ENCODE assay signal across 19 cellular contexts in genomic region chr4:80732010-80732409, GRCh38.
DNase-seq lines count a peak whose midpoint lies in the region; TF ChIP-seq lines count a peak whose summit lies in the region.
"Had no signal": no experiment of that assay in that cellular context is flagged by ENCODE, and none has a peak within 500 bp of the region (broad histone marks: within the 10 kb centered on the region; RNA-seq: fewer than 3 reads in every experiment).

No MANE protein-coding gene starts in this region.

- H3K4me1 Mint-ChIP-seq in MCF 10A (ENCODE audit: insufficient read depth, unreplicated experiment) = peaks cover 20% of the 10 kb centered on the region
- H3K4me1 Mint-ChIP-seq: activated naive CD4-positive, alpha-beta T cell treated with anti-CD3 and anti-CD28 coated beads, Interleukin-2, amount 50 U/mL, for 24 hours; nephron had no signal

- H3K36me3 Mint-ChIP-seq in MCF 10A (ENCODE audit: insufficient read depth, unreplicated experiment) = no peaks in the 10 kb centered on the region

- intact Hi-C loops in MCF 10A (cut with micrococcal nuclease) = loop anchor here (10.0 kb wide), 1 partner anchor 57 kb away; no protein-coding TSS in a partner anchor
- intact Hi-C loops in breast epithelium (cut with DNase I; ENCODE audit: low total_unique reads) = no loop called here

- H3K27me3 ChIP-seq in breast epithelium (no peaks in the 10 kb centered on the region), BE2C (no peaks in the 10 kb centered on the region)
- H3K27me3 ChIP-seq: SJSA1 had no signal

- no TSS peak for BruUV-seq in MCF 10A (replicated peaks; lab: Mats Ljungman, UMichigan)

- TF ChIP-seq CTCF in MCF 10A (IDR thresholded peaks at IDR 0.05; ENCODE audit: unreplicated experiment) = no peak
- no peak for TF ChIP-seq CTCF in breast epithelium (IDR thresholded peaks at IDR 0.05)
- TF ChIP-seq CTCF in BE2C (IDR thresholded peaks at IDR 0.05; ENCODE audit: low read depth, low read length) = no peak

- POLR2A ChIA-PET in MCF 10A (lab: Yijun Ruan, JAX) = interaction anchor here (0.6 kb wide), 1 partner anchor 19 kb away, joined by 3 read pairs; no protein-coding TSS in a partner anchor

- H3K27ac ChIP-seq in breast epithelium = no peak overlapping the region
- H3K27ac ChIP-seq: SJSA1 had no signal

- CTCF ChIA-PET in MCF 10A (lab: Yijun Ruan, JAX) = no interaction called here

- no peaks in the 10 kb centered on the region for H3K9me3 ChIP-seq in breast epithelium
- H3K9me3 ChIP-seq in BE2C = no peaks in the 10 kb centered on the region
- H3K9me3 ChIP-seq: SJSA1 had no signal

- H3K4me1 ChIP-seq in breast epithelium (no peaks in the 10 kb centered on the region), BE2C (no peaks in the 10 kb centered on the region)
- H3K4me1 ChIP-seq: SJSA1 had no signal

- no peak for TF ChIP-seq POLR2A in breast epithelium (IDR thresholded peaks at IDR 0.05)

- H3K36me3 ChIP-seq in breast epithelium (no peaks in the 10 kb centered on the region), BE2C (no peaks in the 10 kb centered on the region)
- H3K36me3 ChIP-seq: SJSA1 had no signal

- no peaks in the 10 kb centered on the region for H3K9me3 Mint-ChIP-seq in MCF 10A (ENCODE audit: unreplicated experiment)

- no peaks in the 10 kb centered on the region for H3K27me3 Mint-ChIP-seq in MCF 10A (ENCODE audit: insufficient read depth, unreplicated experiment)
- H3K27me3 Mint-ChIP-seq: activated naive CD4-positive, alpha-beta T cell treated with anti-CD3 and anti-CD28 coated beads, Interleukin-2, amount 50 U/mL, for 24 hours; progenitor cell of endocrine pancreas had no signal

- no peak overlapping the region for H3K4me3 Mint-ChIP-seq in MCF 10A (ENCODE audit: unreplicated experiment)
- H3K4me3 Mint-ChIP-seq: activated naive CD4-positive, alpha-beta T cell treated with anti-CD3 and anti-CD28 coated beads, Interleukin-2, amount 50 U/mL, for 24 hours; activated T-cell treated with anti-CD3 and anti-CD28 coated beads, Interleukin-2, amount 50 U/mL, for 72 hours; nephron had no signal

- H3K4me3 ChIP-seq in breast epithelium (no peak overlapping the region), BE2C (ENCODE audit: low read depth, low read length) (no peak overlapping the region)
- H3K4me3 ChIP-seq: SJSA1 had no signal

- H3K27ac Mint-ChIP-seq in MCF 10A (ENCODE audit: low read depth, unreplicated experiment) = peak overlapping the region; percentile 58
- H3K27ac Mint-ChIP-seq: activated naive CD4-positive, alpha-beta T cell treated with anti-CD3 and anti-CD28 coated beads, Interleukin-2, amount 50 U/mL, for 24 hours; activated T-cell treated with anti-CD3 and anti-CD28 coated beads, Interleukin-2, amount 50 U/mL, for 72 hours; nephron; progenitor cell of endocrine pancreas had no signal

- peak; percentile 42 for DNase-seq in MCF 10A (ENCODE audit: unreplicated experiment)
- no peak for DNase-seq in breast epithelium (ENCODE audit: low spot score in 2 of 2)
- peak; percentile 68 for DNase-seq in amniotic epithelial cell (ENCODE audit: low read depth)
- peak; percentile 16 for DNase-seq in glomerular visceral epithelial cell (ENCODE audit: extremely low spot score)
- DNase-seq in stimulated activated CD4-positive, alpha-beta T cell treated with anti-CD3 and anti-CD28 coated beads, Interleukin-2, amount 100 ng/mL, for 24 hours = no peak
- no peak for DNase-seq in BE2C
- no peak for DNase-seq in stimulated activated CD8-positive, alpha-beta memory T cell treated with anti-CD3 and anti-CD28 coated beads, Interleukin-4, amount 100 ng/mL, for 48 hours
- no peak for DNase-seq in stimulated activated CD4-positive, alpha-beta T cell treated with anti-CD3 and anti-CD28 coated beads, Interleukin-2, amount 100 ng/mL, for 48 hours
- DNase-seq: activated CD4-positive, CD25-positive, alpha-beta regulatory T cell; activated T-cell treated with anti-CD3 and anti-CD28 coated beads, Interleukin-2, amount 50 U/mL, for 72 hours; DND-41; mesendoderm; NCI-H2029; NCI-H446 treated with DMSO at 0.1 percent for 48 hours; small intestine had no signal

Comparison
In these comparisons a context has a peak if more than half of its experiments do, and no peak if none do; other contexts are left out.
1. DNase-seq: peak in MCF 10A (single experiment), amniotic epithelial cell (single experiment) and glomerular visceral epithelial cell (single experiment); none in breast epithelium (0 of 2), stimulated activated CD4-positive, alpha-beta T cell treated with anti-CD3 and anti-CD28 coated beads, Interleukin-2, amount 100 ng/mL, for 24 hours (0 of 2), BE2C (single experiment), stimulated activated CD8-positive, alpha-beta memory T cell treated with anti-CD3 and anti-CD28 coated beads, Interleukin-4, amount 100 ng/mL, for 48 hours (single experiment) and stimulated activated CD4-positive, alpha-beta T cell treated with anti-CD3 and anti-CD28 coated beads, Interleukin-2, amount 100 ng/mL, for 48 hours (0 of 2).